In genomic region chr20:1754749-1755148, GRCh38 we compare ENCODE assay signal across 1 cellular context.
TF ChIP-seq lines count a peak whose summit lies in the region.

No MANE protein-coding gene starts in this region.

TF ChIP-seq in HepG2, 621 proteins besides CTCF, POLR2A, EP300 and RAD21 (continued from another document):
- TF ChIP-seq MYNN (CRISPR knock-in tag; IDR thresholded peaks at IDR 0.05; ENCODE audit: low read depth): no peak
- TF ChIP-seq, protein P1, sequence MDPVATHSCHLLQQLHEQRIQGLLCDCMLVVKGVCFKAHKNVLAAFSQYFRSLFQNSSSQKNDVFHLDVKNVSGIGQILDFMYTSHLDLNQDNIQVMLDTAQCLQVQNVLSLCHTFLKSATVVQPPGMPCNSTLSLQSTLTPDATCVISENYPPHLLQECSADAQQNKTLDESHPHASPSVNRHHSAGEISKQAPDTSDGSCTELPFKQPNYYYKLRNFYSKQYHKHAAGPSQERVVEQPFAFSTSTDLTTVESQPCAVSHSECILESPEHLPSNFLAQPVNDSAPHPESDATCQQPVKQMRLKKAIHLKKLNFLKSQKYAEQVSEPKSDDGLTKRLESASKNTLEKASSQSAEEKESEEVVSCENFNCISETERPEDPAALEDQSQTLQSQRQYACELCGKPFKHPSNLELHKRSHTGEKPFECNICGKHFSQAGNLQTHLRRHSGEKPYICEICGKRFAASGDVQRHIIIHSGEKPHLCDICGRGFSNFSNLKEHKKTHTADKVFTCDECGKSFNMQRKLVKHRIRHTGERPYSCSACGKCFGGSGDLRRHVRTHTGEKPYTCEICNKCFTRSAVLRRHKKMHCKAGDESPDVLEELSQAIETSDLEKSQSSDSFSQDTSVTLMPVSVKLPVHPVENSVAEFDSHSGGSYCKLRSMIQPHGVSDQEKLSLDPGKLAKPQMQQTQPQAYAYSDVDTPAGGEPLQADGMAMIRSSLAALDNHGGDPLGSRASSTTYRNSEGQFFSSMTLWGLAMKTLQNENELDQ (CRISPR knock-in tag; IDR thresholded peaks at IDR 0.05; ENCODE audit: borderline replicate concordance): no peak
- peak; percentile 94 for TF ChIP-seq MNT (IDR thresholded peaks at IDR 0.05)
- TF ChIP-seq CENPT (CRISPR knock-in tag; IDR thresholded peaks at IDR 0.05; ENCODE audit: low read depth): no peak
